1 cellular context compared by ENCODE assay signal in the genomic region with DNA sequence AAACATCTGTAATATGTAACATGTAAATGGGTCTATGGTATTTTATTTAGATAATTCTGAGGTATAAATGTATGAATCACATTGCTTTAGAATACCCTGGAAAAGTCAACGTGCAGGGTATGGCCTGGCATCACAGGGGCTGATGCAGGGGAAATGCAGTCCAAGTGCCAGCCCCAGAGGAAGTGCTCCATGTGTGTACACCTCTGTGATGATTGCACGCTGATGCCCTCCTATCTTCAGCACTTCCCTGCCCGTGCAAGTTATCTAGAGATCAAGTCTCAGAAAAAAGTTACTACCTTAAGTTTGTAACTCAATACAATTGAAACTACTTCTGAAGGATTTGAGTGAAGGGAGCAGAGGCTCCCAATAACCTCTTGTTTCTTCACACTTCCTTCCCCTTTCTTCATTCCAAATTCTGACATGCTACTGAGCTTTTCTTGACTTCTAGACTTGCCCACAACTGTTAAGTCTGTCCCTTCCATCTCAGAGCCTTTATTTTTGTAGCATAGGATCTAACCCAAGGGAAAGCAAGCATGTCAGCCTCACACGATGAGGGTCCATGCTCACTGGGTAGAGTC.
TF ChIP-seq lines count a peak whose summit lies in the region.

No MANE protein-coding gene starts in this region.

TF ChIP-seq in liver, 16 proteins besides CTCF, POLR2A, EP300 and RAD21 (continued from another document):
- TF ChIP-seq, protein P1, sequence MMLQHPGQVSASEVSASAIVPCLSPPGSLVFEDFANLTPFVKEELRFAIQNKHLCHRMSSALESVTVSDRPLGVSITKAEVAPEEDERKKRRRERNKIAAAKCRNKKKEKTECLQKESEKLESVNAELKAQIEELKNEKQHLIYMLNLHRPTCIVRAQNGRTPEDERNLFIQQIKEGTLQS (IDR thresholded peaks at IDR 0.05), result no peak
- TF ChIP-seq YY1 (IDR thresholded peaks at IDR 0.05) (no peak), TAF1 (conservative IDR thresholded peaks at IDR 0.05) (no peak), FOXA1 (IDR thresholded peaks at IDR 0.05) (no peak), JUND (IDR thresholded peaks at IDR 0.05) (no peak)
- TF ChIP-seq, protein P2, sequence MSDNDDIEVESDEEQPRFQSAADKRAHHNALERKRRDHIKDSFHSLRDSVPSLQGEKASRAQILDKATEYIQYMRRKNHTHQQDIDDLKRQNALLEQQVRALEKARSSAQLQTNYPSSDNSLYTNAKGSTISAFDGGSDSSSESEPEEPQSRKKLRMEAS (IDR thresholded peaks at IDR 0.05), result no peak
